In genomic region chr22:26308467-26308866, GRCh38 we compare ENCODE assay signal across 7 cellular contexts.
"Had no signal": no experiment of that assay in that cellular context is flagged by ENCODE, and none has a peak within 500 bp of the region (broad histone marks: within the 10 kb centered on the region; RNA-seq: fewer than 3 reads in every experiment).

No MANE protein-coding gene starts in this region.

- H3K9ac ChIP-seq: KMS-11 had no signal

- H3K4me2 ChIP-seq: KMS-11 had no signal

- H3K27ac ChIP-seq: HL-60, KMS-11 had no signal

- DNase-seq: IMR-90, KBM-7, KG1 had no signal

- FAIRE-seq: HepG2, HTR-8/SVneo had no signal

- ATAC-seq: HepG2 had no signal
